ENCODE assay signal across 22 cellular contexts in genomic region chr20:53636725-53637097, GRCh38. TPM values are rescaled to one million over a fixed set of nuclear protein-coding genes. Genes with fewer than 3 reads are reported as not detected.
DNase-seq lines count a peak whose midpoint lies in the region; ATAC-seq and TF ChIP-seq lines count a peak whose summit lies in the region.
"Had no signal": no experiment of that assay in that cellular context is flagged by ENCODE, and none has a peak within 500 bp of the region (broad histone marks: within the 10 kb centered on the region; RNA-seq: fewer than 3 reads in every experiment).

No MANE protein-coding gene starts in this region.

- H3K4me3 ChIP-seq in HL-60 (replicated peaks; ENCODE audit: insufficient read depth, low read length), result no peak overlapping the region
- H3K4me3 ChIP-seq in naive thymus-derived CD4-positive, alpha-beta T cell (ENCODE audit: low read length), result no peak overlapping the region
- H3K4me3 ChIP-seq: Peyer's patch, tibial artery had no signal

- peak overlapping the region; percentile 22 for H3K27ac ChIP-seq in HL-60 (replicated peaks)
- H3K27ac ChIP-seq in naive thymus-derived CD4-positive, alpha-beta T cell (ENCODE audit: low read depth, low read length), result no peak overlapping the region
- H3K27ac ChIP-seq: tibial artery had no signal

- H3K9me3 ChIP-seq in naive thymus-derived CD4-positive, alpha-beta T cell (ENCODE audit: control insufficient read depth in 2 of 3, low read length in 3 of 3), result no peaks in the 10 kb centered on the region
- H3K9me3 ChIP-seq: Peyer's patch, tibial artery had no signal

- no peak for TF ChIP-seq CTCF in CD14-positive monocyte (IDR thresholded peaks at IDR 0.05)
- no peak for TF ChIP-seq CTCF in HL-60 (IDR thresholded peaks at IDR 0.05; ENCODE audit: insufficient read depth, low read length)

- H3K4me1 Mint-ChIP-seq in CD14-positive monocyte, result peaks cover 69% of the 10 kb centered on the region
- peaks cover 26% of the 10 kb centered on the region for H3K4me1 Mint-ChIP-seq in activated T-helper 17 cell treated with anti-CD3 and anti-CD28 coated beads, Interleukin-2, amount 50 U/mL, for 72 hours
- H3K4me1 Mint-ChIP-seq in naive thymus-derived CD4-positive, alpha-beta T cell, result peaks cover 38 to 61% (median 54%) of the 10 kb centered on the region in 7 donors
- H3K4me1 Mint-ChIP-seq: nephron had no signal

- H3K27me3 Mint-ChIP-seq in CD14-positive monocyte (ENCODE audit: low read depth in 3 of 3), result peaks cover 0 to 7% (median 2%) of the 10 kb centered on the region in 3 donors
- no peaks in the 10 kb centered on the region for H3K27me3 Mint-ChIP-seq in activated T-helper 17 cell treated with anti-CD3 and anti-CD28 coated beads, Interleukin-2, amount 50 U/mL, for 72 hours
- no peaks in the 10 kb centered on the region for H3K27me3 Mint-ChIP-seq in naive thymus-derived CD4-positive, alpha-beta T cell
- H3K27me3 Mint-ChIP-seq: effector memory CD8-positive, alpha-beta T cell; progenitor cell of endocrine pancreas had no signal

- intact Hi-C loops in CD14-positive monocyte (cut with micrococcal nuclease), result no loop called here
- intact Hi-C loops in naive thymus-derived CD4-positive, alpha-beta T cell (cut with micrococcal nuclease), result no loop called here

- H3K4me1 ChIP-seq in naive thymus-derived CD4-positive, alpha-beta T cell (ENCODE audit: control insufficient read depth in 2 of 2, insufficient read depth in 2 of 2, low read length in 2 of 2), result peaks cover 0 to 12% of the 10 kb centered on the region in 2 donors
- H3K4me1 ChIP-seq: Peyer's patch, tibial artery had no signal

- DNase-seq in CD14-positive monocyte (ENCODE audit: low spot score) (no peak), HL-60 (ENCODE audit: low read depth in 1 of 2, low spot score in 1 of 2) (no peak), NCI-H446 (lab: John Stamatoyannopoulos, UW) (no peak), NCI-H146 treated with DMSO at 0.1 percent for 48 hours (lab: John Stamatoyannopoulos, UW; ENCODE audit: unreplicated experiment) (no peak)
- DNase-seq in naive thymus-derived CD4-positive, alpha-beta T cell, result no peak
- DNase-seq: activated T-cell treated with anti-CD3 and anti-CD28 coated beads, Interleukin-2, amount 50 U/mL, for 4 hours; COR-L47; effector memory CD8-positive, alpha-beta T cell; H9; kidney glomerular epithelial cell; mesenchymal stem cell; NCI-H1694; NCI-H82; stimulated activated naive CD4-positive, alpha-beta T cell; tibial artery had no signal

- H3K36me3 ChIP-seq in naive thymus-derived CD4-positive, alpha-beta T cell (ENCODE audit: control insufficient read depth in 2 of 3, insufficient read depth in 3 of 3, low read length in 3 of 3), result no peaks in the 10 kb centered on the region
- H3K36me3 ChIP-seq: Peyer's patch, tibial artery had no signal

- peak overlapping the region; percentile 68 to 93 (median 86) for H3K27ac Mint-ChIP-seq in CD14-positive monocyte
- H3K27ac Mint-ChIP-seq in activated T-helper 17 cell treated with anti-CD3 and anti-CD28 coated beads, Interleukin-2, amount 50 U/mL, for 72 hours, result peak overlapping the region; percentile 36
- H3K27ac Mint-ChIP-seq in naive thymus-derived CD4-positive, alpha-beta T cell, result peak overlapping the region in 8 of 9 donors; percentile 9 to 79 (median 66)
- H3K27ac Mint-ChIP-seq: H9; nephron; progenitor cell of endocrine pancreas; T-helper 2 cell treated with Interferon-gamma antibody and Interleukin-4, amounts not matched to agents 5 μg/mL and 100 μg/mL, for 36 hours had no signal

- CTCF ChIA-PET in naive thymus-derived CD4-positive, alpha-beta T cell (lab: Charles Lee), result no interaction called here

- no peak for ATAC-seq in activated T-helper 17 cell treated with anti-CD3 and anti-CD28 coated beads, Interleukin-2, amount 50 U/mL, for 72 hours (replicated peaks)
- no peak for ATAC-seq in naive thymus-derived CD4-positive, alpha-beta T cell
- no peak for ATAC-seq in GM21423 (IDR thresholded peaks at IDR 0.05; ENCODE audit: unreplicated experiment)
- ATAC-seq: activated T-cell treated with anti-CD3 and anti-CD28 coated beads, Interleukin-2, amount 50 U/mL, for 4 hours; effector memory CD8-positive, alpha-beta T cell had no signal

- POLR2A ChIA-PET in naive thymus-derived CD4-positive, alpha-beta T cell (lab: Charles Lee), result interaction anchor here (0.6 to 4.2 kb wide), 4 partner anchors 15 to 40 kb away, joined by 3 to 14 read pairs (median 4); no protein-coding TSS in a partner anchor

- H3K27me3 ChIP-seq in HL-60 (ENCODE audit: insufficient read depth, poor library complexity, severe bottlenecking), result no peaks in the 10 kb centered on the region
- no peaks in the 10 kb centered on the region for H3K27me3 ChIP-seq in naive thymus-derived CD4-positive, alpha-beta T cell (ENCODE audit: control insufficient read depth in 2 of 2, insufficient read depth in 2 of 2, low read length in 2 of 2)
- H3K27me3 ChIP-seq: Peyer's patch, tibial artery had no signal

- peak overlapping the region in 1 of 2 donors; percentile 60 for H3K4me3 Mint-ChIP-seq in CD14-positive monocyte
- H3K4me3 Mint-ChIP-seq in activated T-helper 17 cell treated with anti-CD3 and anti-CD28 coated beads, Interleukin-2, amount 50 U/mL, for 72 hours, result no peak overlapping the region
- H3K4me3 Mint-ChIP-seq in naive thymus-derived CD4-positive, alpha-beta T cell, result no peak overlapping the region
- H3K4me3 Mint-ChIP-seq: activated T-cell treated with anti-CD3 and anti-CD28 coated beads, Interleukin-2, amount 50 U/mL, for 4 hours; brain; effector memory CD8-positive, alpha-beta T cell; H9; nephron; T-helper 2 cell treated with Interferon-gamma antibody and Interleukin-4, amounts not matched to agents 5 μg/mL and 100 μg/mL, for 36 hours had no signal

- H3K9me3 Mint-ChIP-seq in CD14-positive monocyte, result peaks cover 0 to 4% (median 0%) of the 10 kb centered on the region in 7 donors
- no peaks in the 10 kb centered on the region for H3K9me3 Mint-ChIP-seq in activated T-helper 17 cell treated with anti-CD3 and anti-CD28 coated beads, Interleukin-2, amount 50 U/mL, for 72 hours
- peaks cover 0 to 1% (median 0%) of the 10 kb centered on the region in 11 donors for H3K9me3 Mint-ChIP-seq in naive thymus-derived CD4-positive, alpha-beta T cell
- H3K9me3 Mint-ChIP-seq: activated T-cell treated with anti-CD3 and anti-CD28 coated beads, Interleukin-2, amount 50 U/mL, for 4 hours; effector memory CD8-positive, alpha-beta T cell; nephron; T-helper 2 cell treated with Interferon-gamma antibody and Interleukin-4, amounts not matched to agents 5 μg/mL and 100 μg/mL, for 36 hours had no signal

- no peaks in the 10 kb centered on the region for H3K36me3 Mint-ChIP-seq in CD14-positive monocyte
- no peaks in the 10 kb centered on the region for H3K36me3 Mint-ChIP-seq in activated T-helper 17 cell treated with anti-CD3 and anti-CD28 coated beads, Interleukin-2, amount 50 U/mL, for 72 hours (ENCODE audit: low read depth)
- H3K36me3 Mint-ChIP-seq in naive thymus-derived CD4-positive, alpha-beta T cell, result peaks cover 0 to 1% (median 0%) of the 10 kb centered on the region in 5 donors
- H3K36me3 Mint-ChIP-seq: brain had no signal

RNA-seq across cellular contexts. Expression of gene ZNF217, which starts 43.1 kb away (rescaled TPM):
- polyA plus RNA-seq in CD14-positive monocyte, result 10 to 100 TPM; 10.5 to 41.5 TPM
- 10 to 100 TPM; 52.7 to 54.2 TPM for total RNA-seq in activated T-helper 17 cell treated with anti-CD3 and anti-CD28 coated beads, Interleukin-2, amount 50 U/mL, for 72 hours
- total RNA-seq in naive thymus-derived CD4-positive, alpha-beta T cell, result 100 to 1,000 TPM in 3 of 5 experiments, 10 to 100 TPM in 2; 72.6 to 104 (median 100) TPM
- 10 to 100 TPM; 17.3 to 55.2 TPM for polyA plus RNA-seq in naive thymus-derived CD4-positive, alpha-beta T cell

Comparison
In these comparisons a context has a peak if more than half of its experiments do, and no peak if none do; other contexts are left out.
1. H3K27ac Mint-ChIP-seq: peak in every context shown above with its lines; median percentile 86 in CD14-positive monocyte; 66 in naive thymus-derived CD4-positive, alpha-beta T cell; 36 in activated T-helper 17 cell treated with anti-CD3 and anti-CD28 coated beads, Interleukin-2, amount 50 U/mL, for 72 hours.